ENCODE assay signal across 14 cellular contexts in the genomic region with DNA sequence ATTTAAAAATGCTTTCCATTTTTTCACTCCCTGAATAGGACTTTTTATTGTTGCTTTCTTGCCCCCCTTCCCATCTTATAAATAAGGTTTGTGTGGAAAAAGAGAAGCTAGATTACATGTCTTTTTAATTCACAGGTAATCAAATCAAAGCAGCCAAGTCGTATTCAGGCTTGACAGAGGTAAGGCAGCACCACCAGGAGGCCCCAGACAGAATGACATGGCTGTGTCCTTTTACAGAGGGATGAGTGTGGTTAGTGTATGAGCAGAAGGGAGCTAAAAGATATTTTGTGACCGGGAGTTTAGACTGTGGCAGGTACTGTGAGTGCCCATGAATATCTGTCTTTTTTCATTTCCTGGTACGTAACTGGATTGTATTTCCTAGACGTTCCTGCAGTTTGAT.
DNase-seq lines count a peak whose midpoint lies in the region; ATAC-seq, FAIRE-seq and TF ChIP-seq lines count a peak whose summit lies in the region.
"Had no signal": no experiment of that assay in that cellular context is flagged by ENCODE, and none has a peak within 500 bp of the region (broad histone marks: within the 10 kb centered on the region; RNA-seq: fewer than 3 reads in every experiment).

No MANE protein-coding gene starts in this region.

- CTCF ChIA-PET in Calu3 (lab: Charles Lee) = interaction anchor here (0.7 to 1.6 kb wide), 2 partner anchors 12 to 365 kb away, joined by 3 to 8 read pairs; no protein-coding TSS in a partner anchor

- TF ChIP-seq CTCF in Calu3 (IDR thresholded peaks at IDR 0.05; ENCODE audit: unreplicated experiment) (peak; percentile 29), WERI-Rb-1 (IDR thresholded peaks at IDR 0.05; ENCODE audit: low read depth, low read length) (peak; percentile 66), keratinocyte (optimal IDR thresholded peaks at IDR 0.05 in 1 of 3, IDR thresholded peaks at IDR 0.05 in 1 of 3, conservative IDR thresholded peaks at IDR 0.05 in 1 of 3; ENCODE audit: extremely low read depth in 1 of 3, insufficient read depth in 2 of 3, low read length in 3 of 3) (peak; percentile 58 to 70 (median 67))

- no peak overlapping the region for H2AFZ ChIP-seq in keratinocyte (ENCODE audit: control insufficient read depth, low read length)

- H3K36me3 ChIP-seq in WERI-Rb-1 = no peaks in the 10 kb centered on the region
- H3K36me3 ChIP-seq in keratinocyte (ENCODE audit: control insufficient read depth in 2 of 2, extremely low read depth in 1 of 2, insufficient read depth in 2 of 2, low read length in 2 of 2) = no peaks in the 10 kb centered on the region

- intact Hi-C loops in Calu3 (cut with micrococcal nuclease; ENCODE audit: unreplicated experiment) (loop anchor here (1.0 kb wide), 1 partner anchor 365 kb away; no protein-coding TSS in a partner anchor), left colon (cut with DNase I, micrococcal nuclease) (no loop called here)

- no peak overlapping the region for H3K4me3 Mint-ChIP-seq in Calu3 (ENCODE audit: low read depth, unreplicated experiment)
- H3K4me3 Mint-ChIP-seq: CD4-positive, CD25-positive, alpha-beta regulatory T cell had no signal

- no peak overlapping the region for H3K4me2 ChIP-seq in keratinocyte (ENCODE audit: control insufficient read depth, extremely low read depth, insufficient read depth, low read depth, low read length)

- H3K9me3 ChIP-seq in WERI-Rb-1 (ENCODE audit: severe bottlenecking) (no peaks in the 10 kb centered on the region), keratinocyte (ENCODE audit: control insufficient read depth, low read depth, low read length) (no peaks in the 10 kb centered on the region)

- no peaks in the 10 kb centered on the region for H3K4me1 ChIP-seq in keratinocyte (ENCODE audit: control insufficient read depth, extremely low read depth, insufficient read depth, low read length)

- no peaks in the 10 kb centered on the region for H3K4me1 Mint-ChIP-seq in Calu3 (ENCODE audit: low read depth, unreplicated experiment)
- H3K4me1 Mint-ChIP-seq: CD4-positive, CD25-positive, alpha-beta regulatory T cell had no signal

- no peaks in the 10 kb centered on the region for H3K36me3 Mint-ChIP-seq in Calu3 (ENCODE audit: insufficient read depth, unreplicated experiment)
- H3K36me3 Mint-ChIP-seq: CD4-positive, CD25-positive, alpha-beta regulatory T cell had no signal

- no peak for FAIRE-seq in keratinocyte (lab: Jason Lieb, UNC)
- FAIRE-seq: GM18507 had no signal

- DNase-seq in Calu3 = peak; percentile 42
- peak; percentile 41 for DNase-seq in WERI-Rb-1
- no peak for DNase-seq in keratinocyte (ENCODE audit: low read depth, low spot score)
- DNase-seq in left colon = no peak
- DNase-seq in NCI-H1048 (lab: John Stamatoyannopoulos, UW) = no peak
- no peak for DNase-seq in COR-L47 (lab: John Stamatoyannopoulos, UW)
- DNase-seq: activated CD4-positive, alpha-beta T cell treated with anti-CD3 and anti-CD28 coated beads for 48 hours; activated gamma-delta T cell; CD4-positive, CD25-positive, alpha-beta regulatory T cell; NCI-H1105 treated with DMSO at 0.1 percent for 48 hours had no signal

- H3K4me3 ChIP-seq in WERI-Rb-1 (ENCODE audit: low read depth, low read length) = no peak overlapping the region
- H3K4me3 ChIP-seq in keratinocyte (ENCODE audit: control insufficient read depth in 2 of 3, extremely low read depth in 1 of 3, insufficient read depth in 2 of 3, low read depth in 1 of 3, low read length in 3 of 3) = no peak overlapping the region

- no peaks in the 10 kb centered on the region for H4K20me1 ChIP-seq in keratinocyte (ENCODE audit: control insufficient read depth, extremely low read depth, insufficient read depth, low read length)

- no peak overlapping the region for H3K27ac Mint-ChIP-seq in Calu3 (ENCODE audit: unreplicated experiment)
- H3K27ac Mint-ChIP-seq: CD4-positive, CD25-positive, alpha-beta regulatory T cell had no signal

- H3K27me3 ChIP-seq in WERI-Rb-1 (ENCODE audit: insufficient read depth, low read depth, severe bottlenecking) = no peaks in the 10 kb centered on the region
- no peaks in the 10 kb centered on the region for H3K27me3 ChIP-seq in keratinocyte (ENCODE audit: control insufficient read depth, extremely low read depth, insufficient read depth, low read length)

- H3K27ac ChIP-seq in WERI-Rb-1 = no peak overlapping the region
- H3K27ac ChIP-seq in keratinocyte (ENCODE audit: control insufficient read depth, insufficient read depth, low read length) = no peak overlapping the region

- peaks cover 2% of the 10 kb centered on the region for H3K9me3 Mint-ChIP-seq in Calu3 (ENCODE audit: low read depth, unreplicated experiment)

- TF ChIP-seq RAD21 in Ishikawa (IDR thresholded peaks at IDR 0.05; ENCODE audit: low read depth) = peak; percentile 47

- H3K27me3 Mint-ChIP-seq in Calu3 (ENCODE audit: unreplicated experiment) = no peaks in the 10 kb centered on the region
- H3K27me3 Mint-ChIP-seq: CD4-positive, CD25-positive, alpha-beta regulatory T cell had no signal

- no peak overlapping the region for H3K9ac ChIP-seq in keratinocyte (ENCODE audit: control insufficient read depth, extremely low read depth, insufficient read depth, low read length)

- TF ChIP-seq EP300 in Ishikawa (IDR thresholded peaks at IDR 0.05; ENCODE audit: borderline replicate concordance) = no peak

- no peak for ATAC-seq in left colon
- no peak for ATAC-seq in GM21825 (IDR thresholded peaks at IDR 0.05; ENCODE audit: unreplicated experiment)
- ATAC-seq: Right ventricle myocardium inferior had no signal

- no peaks in the 10 kb centered on the region for H3K79me2 ChIP-seq in keratinocyte (ENCODE audit: control insufficient read depth, insufficient read depth, low read length)

- dilution Hi-C loops in keratinocyte (cut with MboI; ENCODE audit: extremely low pct_ligation_motif_present, low sequenced_read_pairs) = no loop called here

- H3K9me1 ChIP-seq in keratinocyte (ENCODE audit: control insufficient read depth, extremely low read depth, insufficient read depth, low read length) = no peaks in the 10 kb centered on the region

- BruUV-seq in Calu3 (replicated peaks; lab: Mats Ljungman, UMichigan) = no TSS peak

TF ChIP-seq in Ishikawa, 13 proteins besides CTCF, POLR2A, EP300 and RAD21:
- TF ChIP-seq TAF1 (IDR thresholded peaks at IDR 0.05; ENCODE audit: low read depth) (no peak), FOXM1 (IDR thresholded peaks at IDR 0.05; ENCODE audit: borderline replicate concordance, low read depth) (no peak)
- TF ChIP-seq, protein P1, sequence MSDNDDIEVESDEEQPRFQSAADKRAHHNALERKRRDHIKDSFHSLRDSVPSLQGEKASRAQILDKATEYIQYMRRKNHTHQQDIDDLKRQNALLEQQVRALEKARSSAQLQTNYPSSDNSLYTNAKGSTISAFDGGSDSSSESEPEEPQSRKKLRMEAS (IDR thresholded peaks at IDR 0.05) = no peak
TF ChIP-seq in Ishikawa: peak in this region for 0.

Comparison
In these comparisons a context has a peak if more than half of its experiments do, and no peak if none do; other contexts are left out.
1. DNase-seq: peak in Calu3 (single experiment) and WERI-Rb-1 (single experiment); none in keratinocyte (single experiment), left colon (0 of 2), NCI-H1048 (single experiment) and COR-L47 (single experiment).
2. Peak in every context shown above with its lines, with median percentiles within 50 percentile points of each other: CTCF ChIP-seq.